ENCODE assay signal across 23 cellular contexts in the genomic region with DNA sequence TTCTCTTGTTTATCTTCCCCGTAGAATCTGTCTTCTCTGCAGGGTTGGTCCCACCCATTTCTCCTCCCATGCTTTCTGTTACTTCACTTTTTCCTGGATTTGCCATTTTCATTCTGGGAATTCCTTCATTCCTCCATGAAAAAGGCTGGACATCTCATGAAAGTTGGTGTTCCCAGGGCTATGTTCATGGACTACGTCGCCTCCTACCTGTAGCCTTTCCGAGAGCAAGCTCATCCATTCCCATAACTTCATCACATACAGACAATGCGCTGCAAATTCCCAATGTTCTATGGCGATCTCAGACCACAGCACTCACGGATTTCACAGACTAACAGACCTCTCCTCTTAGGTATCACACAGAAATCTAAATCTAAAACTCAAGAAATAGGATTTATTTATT.
DNase-seq lines count a peak whose midpoint lies in the region; ATAC-seq and TF ChIP-seq lines count a peak whose summit lies in the region.
"Had no signal": no experiment of that assay in that cellular context is flagged by ENCODE, and none has a peak within 500 bp of the region (broad histone marks: within the 10 kb centered on the region; RNA-seq: fewer than 3 reads in every experiment).

No MANE protein-coding gene starts in this region.

- no peak overlapping the region for H3K14ac ChIP-seq in H9 (ENCODE audit: insufficient read depth, low read length)
- H3K14ac ChIP-seq in trophoblast cell (ENCODE audit: low read length), result no peak overlapping the region

- peaks cover 0 to 4% (median 3%) of the 10 kb centered on the region in 3 experiments; a peak in 5 of 7 replicates for H3K36me3 Mint-ChIP-seq in H9 (ENCODE audit: insufficient read depth in 1 of 3, low read depth in 3 of 3)
- H3K36me3 Mint-ChIP-seq in CD4-positive, alpha-beta memory T cell, result no peaks in the 10 kb centered on the region

- H3K4me3 ChIP-seq in DND-41 (ENCODE audit: low read depth in 1 of 2, low read length in 2 of 2), result no peak overlapping the region
- H3K4me3 ChIP-seq in WERI-Rb-1 (ENCODE audit: low read depth, low read length), result no peak overlapping the region
- H3K4me3 ChIP-seq in trophoblast cell (ENCODE audit: low read depth, low read length), result no peak overlapping the region
- H3K4me3 ChIP-seq in CD4-positive, alpha-beta memory T cell (ENCODE audit: low read length in 2 of 2), result no peak overlapping the region
- H3K4me3 ChIP-seq: BLaER1, GM23248, Peyer's patch had no signal

- no peak overlapping the region for H3K27ac ChIP-seq in DND-41 (ENCODE audit: low read length)
- no peak overlapping the region for H3K27ac ChIP-seq in H9 (ENCODE audit: insufficient read length, low read depth, low read length)
- no peak overlapping the region for H3K27ac ChIP-seq in WERI-Rb-1
- no peak overlapping the region for H3K27ac ChIP-seq in trophoblast cell (ENCODE audit: low read depth, low read length)
- no peak overlapping the region for H3K27ac ChIP-seq in CD4-positive, alpha-beta memory T cell (ENCODE audit: low read depth, low read length)
- H3K27ac ChIP-seq: BLaER1, GM23248, Peyer's patch had no signal

- intact Hi-C loops in CD4-positive, alpha-beta memory T cell (cut with micrococcal nuclease), result no loop called here

- TF ChIP-seq CTCF in DND-41 (IDR thresholded peaks at IDR 0.05; ENCODE audit: borderline replicate concordance, extremely low read depth, low read length, poor library complexity, severe bottlenecking), result peak; percentile 11
- TF ChIP-seq CTCF in H9 (conservative IDR thresholded peaks at IDR 0.05), result peak; percentile 70
- peak; percentile 40; the same call in 1 of the 2 replicates for TF ChIP-seq CTCF in WERI-Rb-1 (IDR thresholded peaks at IDR 0.05; ENCODE audit: low read depth, low read length)

- peaks cover 22 to 28% of the 10 kb centered on the region in 2 experiments for H3K4me1 Mint-ChIP-seq in H9
- no peaks in the 10 kb centered on the region for H3K4me1 Mint-ChIP-seq in CD4-positive, alpha-beta memory T cell

- peaks cover 11% of the 10 kb centered on the region for H3K27me3 Mint-ChIP-seq in H9 (ENCODE audit: low read depth)
- H3K27me3 Mint-ChIP-seq in CD4-positive, alpha-beta memory T cell, result peaks cover 4% of the 10 kb centered on the region in 2 donors

- H3K9me3 ChIP-seq in DND-41 (ENCODE audit: insufficient read depth, low read length, severe bottlenecking), result no peaks in the 10 kb centered on the region
- no peaks in the 10 kb centered on the region for H3K9me3 ChIP-seq in H9 (ENCODE audit: control insufficient read depth, low read depth, low read length)
- peaks cover 4% of the 10 kb centered on the region for H3K9me3 ChIP-seq in WERI-Rb-1 (ENCODE audit: severe bottlenecking)
- no peaks in the 10 kb centered on the region for H3K9me3 ChIP-seq in trophoblast cell (ENCODE audit: insufficient read depth, low read depth, low read length)
- no peaks in the 10 kb centered on the region for H3K9me3 ChIP-seq in CD4-positive, alpha-beta memory T cell (ENCODE audit: control insufficient read depth in 1 of 2, low read length in 2 of 2)
- H3K9me3 ChIP-seq: BLaER1, Caco-2, Peyer's patch had no signal

- no peak overlapping the region for H3K4ac ChIP-seq in H9 (ENCODE audit: low read depth, low read length)
- H3K4ac ChIP-seq in trophoblast cell (ENCODE audit: low read depth, low read length), result no peak overlapping the region

- POLR2A ChIA-PET in CD4-positive, alpha-beta memory T cell (lab: Charles Lee; ENCODE audit: partially characterized antibody), result no interaction called here

- H2BK5ac ChIP-seq in H9 (ENCODE audit: insufficient read length, low read length) (no peak overlapping the region), trophoblast cell (ENCODE audit: low read depth, low read length, poor library complexity) (no peak overlapping the region)

- no peak overlapping the region; a peak in 2 of 7 replicates for H3K27ac Mint-ChIP-seq in H9
- no peak overlapping the region for H3K27ac Mint-ChIP-seq in CD4-positive, alpha-beta memory T cell
- H3K27ac Mint-ChIP-seq: CD4-positive, alpha-beta T cell had no signal

- no peak overlapping the region for H2BK20ac ChIP-seq in H9 (ENCODE audit: low read depth, low read length, poor library complexity, severe bottlenecking)

- no peak overlapping the region for H3K9ac ChIP-seq in DND-41 (ENCODE audit: low read depth, low read length)
- no peak overlapping the region for H3K9ac ChIP-seq in H9 (ENCODE audit: extremely low read depth, insufficient read length, low read length)
- no peak overlapping the region for H3K9ac ChIP-seq in trophoblast cell (ENCODE audit: low read length)
- H3K9ac ChIP-seq: BLaER1, GM23248 had no signal

- H2BK12ac ChIP-seq in H9 (ENCODE audit: insufficient read length, low read depth, low read length), result no peak overlapping the region
- H2BK12ac ChIP-seq in trophoblast cell (ENCODE audit: low read length), result no peak overlapping the region

- H3K23ac ChIP-seq in H9 (ENCODE audit: insufficient read length, low read depth, low read length) (no peak overlapping the region), trophoblast cell (ENCODE audit: low read length) (no peak overlapping the region)

- DNase-seq in DND-41 (no peak), H9 (peak; percentile 54), WERI-Rb-1 (peak; percentile 34), iPS-NIHi7 (ENCODE audit: extremely low spot score) (peak; percentile 36), trophoblast cell (no peak), dedifferentiated amniotic fluid mesenchymal stem cell (ENCODE audit: extremely low spot score) (no peak)
- DNase-seq in CD4-positive, alpha-beta memory T cell, result no peak
- DNase-seq: ACHN; Caco-2; CD4-positive, alpha-beta T cell; DMS153; GM23248; KBM-7; MM.1S; NCI-H1048; NCI-H1417 treated with DMSO at 0.1 percent for 48 hours; NCI-H187; NCI-H2107; NCI-H446 treated with DMSO at 0.1 percent for 48 hours; NCI-H774; Peyer's patch had no signal

- no peaks in the 10 kb centered on the region; a peak in 1 of 5 replicates for H3K9me3 Mint-ChIP-seq in H9
- H3K9me3 Mint-ChIP-seq in CD4-positive, alpha-beta memory T cell, result peaks cover 0 to 4% (median 0%) of the 10 kb centered on the region in 8 donors
- H3K9me3 Mint-ChIP-seq: CD4-positive, alpha-beta T cell had no signal

- H4K20me1 ChIP-seq in DND-41 (ENCODE audit: insufficient read depth, low read length), result no peaks in the 10 kb centered on the region
- H4K20me1 ChIP-seq in H9 (ENCODE audit: control insufficient read depth, insufficient read depth, insufficient read length), result no peaks in the 10 kb centered on the region
- H4K20me1 ChIP-seq: BLaER1 had no signal

- H3K56ac ChIP-seq in H9 (ENCODE audit: insufficient read length, low read depth, low read length), result no peak overlapping the region

- H2BK120ac ChIP-seq in H9 (ENCODE audit: low read depth, low read length, poor library complexity, severe bottlenecking) (no peak overlapping the region), trophoblast cell (ENCODE audit: insufficient read depth, low read length, poor library complexity) (no peak overlapping the region)

- H4K12ac ChIP-seq in trophoblast cell (ENCODE audit: low read depth, low read length), result no peak overlapping the region

- H3K79me2 ChIP-seq in DND-41 (ENCODE audit: insufficient read depth, low read length) (no peaks in the 10 kb centered on the region), H9 (ENCODE audit: insufficient read depth, low read length) (no peaks in the 10 kb centered on the region), trophoblast cell (ENCODE audit: control insufficient read depth, insufficient read depth, low read length, poor library complexity) (no peaks in the 10 kb centered on the region)

- H2AK5ac ChIP-seq in H9 (ENCODE audit: insufficient read length, low read length), result no peak overlapping the region
- H2AK5ac ChIP-seq in trophoblast cell (ENCODE audit: low read length), result no peak overlapping the region

- H3K18ac ChIP-seq in H9 (ENCODE audit: insufficient read length, low read depth, low read length), result no peak overlapping the region
- no peak overlapping the region for H3K18ac ChIP-seq in trophoblast cell (ENCODE audit: low read length)

- H3K79me1 ChIP-seq in H9 (ENCODE audit: insufficient read depth, low read depth, low read length, poor library complexity, severe bottlenecking) (no peaks in the 10 kb centered on the region), trophoblast cell (ENCODE audit: low read length) (no peaks in the 10 kb centered on the region)

- H3K36me3 ChIP-seq in DND-41 (ENCODE audit: insufficient read depth, low read length), result no peaks in the 10 kb centered on the region
- H3K36me3 ChIP-seq in WERI-Rb-1, result no peaks in the 10 kb centered on the region
- no peaks in the 10 kb centered on the region for H3K36me3 ChIP-seq in trophoblast cell (ENCODE audit: control insufficient read depth in 1 of 2, insufficient read depth in 2 of 2, low read length in 2 of 2)
- H3K36me3 ChIP-seq in CD4-positive, alpha-beta memory T cell (ENCODE audit: insufficient read depth, low read length), result no peaks in the 10 kb centered on the region
- H3K36me3 ChIP-seq: BLaER1, Peyer's patch had no signal

- CTCF ChIA-PET in CD4-positive, alpha-beta memory T cell (lab: Charles Lee; ENCODE audit: partially characterized antibody), result no interaction called here

- no peaks in the 10 kb centered on the region for H3K4me1 ChIP-seq in DND-41 (ENCODE audit: insufficient read depth, low read length)
- H3K4me1 ChIP-seq in H9 (ENCODE audit: insufficient read depth, low read length), result no peaks in the 10 kb centered on the region
- no peaks in the 10 kb centered on the region for H3K4me1 ChIP-seq in trophoblast cell (ENCODE audit: control insufficient read depth in 1 of 2, insufficient read depth in 2 of 2, low read length in 2 of 2)
- no peaks in the 10 kb centered on the region for H3K4me1 ChIP-seq in CD4-positive, alpha-beta memory T cell (ENCODE audit: insufficient read depth, low read length)
- H3K4me1 ChIP-seq: BLaER1, Caco-2, Peyer's patch had no signal

- no CpG with 5 or more reads among the region's 7 CpGs for WGBS in H9 (ENCODE audit: extremely low coverage, insufficient read length, low lambda C conversion rate)
- WGBS in trophoblast cell (ENCODE audit: extremely low coverage, insufficient coverage, insufficient read length), result no CpG with 5 or more reads among the region's 7 CpGs

- no peak overlapping the region for H4K8ac ChIP-seq in H9 (replicated peaks; ENCODE audit: insufficient read length, low read depth, low read length)
- no peak overlapping the region for H4K8ac ChIP-seq in trophoblast cell (ENCODE audit: low read depth, low read length)

- H2AFZ ChIP-seq in DND-41 (ENCODE audit: low read depth, low read length), result no peak overlapping the region
- H2AFZ ChIP-seq in H9 (ENCODE audit: low read length), result no peak overlapping the region
- no peak overlapping the region for H2AFZ ChIP-seq in trophoblast cell (ENCODE audit: insufficient read depth, low read length, poor library complexity)
- H2AFZ ChIP-seq: GM23248 had no signal

- H3K27me3 ChIP-seq in DND-41 (ENCODE audit: insufficient read depth, low read length, poor library complexity) (peaks cover 6% of the 10 kb centered on the region), H9 (ENCODE audit: insufficient read depth, low read length) (no peaks in the 10 kb centered on the region), WERI-Rb-1 (ENCODE audit: insufficient read depth, low read depth, severe bottlenecking) (no peaks in the 10 kb centered on the region), trophoblast cell (ENCODE audit: insufficient read depth, low read length) (no peaks in the 10 kb centered on the region)
- H3K27me3 ChIP-seq in CD4-positive, alpha-beta memory T cell (ENCODE audit: insufficient read depth, low read length), result no peaks in the 10 kb centered on the region
- H3K27me3 ChIP-seq: BLaER1, Peyer's patch had no signal

- no peak overlapping the region for H3T11ph ChIP-seq in H9 (ENCODE audit: low read length)

- H4K91ac ChIP-seq in H9 (ENCODE audit: insufficient read length, low read depth, low read length), result no peak overlapping the region
- no peak overlapping the region for H4K91ac ChIP-seq in trophoblast cell (ENCODE audit: low read depth, low read length)

- no peak overlapping the region for H3K4me3 Mint-ChIP-seq in H9
- no peak overlapping the region for H3K4me3 Mint-ChIP-seq in CD4-positive, alpha-beta memory T cell
- H3K4me3 Mint-ChIP-seq: CD4-positive, alpha-beta T cell had no signal

- H2BK15ac ChIP-seq in H9 (ENCODE audit: low read depth, low read length), result no peak overlapping the region

- ATAC-seq in DND-41 (ENCODE audit: insufficient read depth, low read depth), result no peak
- ATAC-seq: SK-N-SH treated with all-trans-retinoic acid at 6 μM for 48 hours had no signal

- no peak overlapping the region for H3K4me2 ChIP-seq in DND-41 (ENCODE audit: insufficient read depth, low read length)
- H3K4me2 ChIP-seq in H9 (ENCODE audit: insufficient read depth, insufficient read length, low read length), result no peak overlapping the region
- H3K4me2 ChIP-seq in trophoblast cell (ENCODE audit: low read length), result no peak overlapping the region
- H3K4me2 ChIP-seq: BLaER1 had no signal

- H3K23me2 ChIP-seq in H9 (ENCODE audit: insufficient read length, low read depth, low read length, poor library complexity, severe bottlenecking), result no peaks in the 10 kb centered on the region

- no peak overlapping the region for H4K5ac ChIP-seq in H9 (ENCODE audit: insufficient read length, low read depth, low read length)

Comparison
In these comparisons a context has a peak if more than half of its experiments do, and no peak if none do; other contexts are left out.
1. DNase-seq: peak in H9 (single experiment), WERI-Rb-1 (single experiment) and iPS-NIHi7 (single experiment); none in DND-41 (single experiment), trophoblast cell (0 of 2), dedifferentiated amniotic fluid mesenchymal stem cell (single experiment) and CD4-positive, alpha-beta memory T cell (0 of 5).
2. CTCF ChIP-seq: peak in every context shown above with its lines; median percentile 70 in H9; 40 in WERI-Rb-1; 11 in DND-41.